Comparison of ENCODE assay signal across 19 cellular contexts in the genomic region with DNA sequence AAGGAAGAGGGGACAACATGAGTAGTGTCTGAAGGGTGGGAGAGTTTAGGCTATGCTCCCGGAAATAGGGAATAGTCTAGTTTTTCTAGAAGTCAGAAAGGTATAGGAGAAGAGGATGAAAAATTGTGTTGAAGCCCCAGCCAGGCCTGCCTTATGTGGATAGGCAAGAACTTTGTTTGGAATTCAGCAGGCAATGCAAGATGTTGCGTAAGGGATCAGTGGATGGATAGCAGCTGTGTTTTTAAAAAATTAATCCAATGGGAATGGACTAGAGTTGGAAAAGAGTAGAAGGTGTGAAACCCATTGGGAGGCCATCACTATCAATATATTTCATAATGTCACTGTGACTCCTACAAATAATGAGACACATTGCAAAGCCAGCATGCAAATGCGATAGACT.
"Had no signal": no experiment of that assay in that cellular context is flagged by ENCODE, and none has a peak within 500 bp of the region (broad histone marks: within the 10 kb centered on the region; RNA-seq: fewer than 3 reads in every experiment).

No MANE protein-coding gene starts in this region.

- H3K4me3 Mint-ChIP-seq: activated CD4-positive, alpha-beta T cell treated with anti-CD3 and anti-CD28 coated beads, Interleukin-2, amount 10 ng/mL, durations not matched to agents 24 days and 14 days; activated CD8-positive, alpha-beta T cell treated with anti-CD3 and anti-CD28 coated beads for 36 hours; activated naive CD4-positive, alpha-beta T cell treated with anti-CD3 and anti-CD28 coated beads for 36 hours; central memory CD8-positive, alpha-beta T cell; nephron progenitor cell; stimulated activated naive CD8-positive, alpha-beta T cell treated with anti-CD3 and anti-CD28 coated beads, Interleukin-15, Interleukin-2, amounts not matched to agents 100 ng/mL and 50 ng/mL, for 24 hours; T-cell had no signal

- H3K4me3 ChIP-seq: colonic mucosa, suprapubic skin, vagina had no signal

- H3K9me3 Mint-ChIP-seq: activated CD4-positive, alpha-beta T cell treated with anti-CD3 and anti-CD28 coated beads, Interleukin-2, amount 10 ng/mL, durations not matched to agents 24 days and 14 days; activated CD8-positive, alpha-beta T cell treated with anti-CD3 and anti-CD28 coated beads for 36 hours; activated naive CD4-positive, alpha-beta T cell treated with anti-CD3 and anti-CD28 coated beads for 36 hours; nephron progenitor cell had no signal

- H3K27me3 ChIP-seq: brain microvascular endothelial cell, colonic mucosa, suprapubic skin, vagina had no signal

- H3K36me3 Mint-ChIP-seq: T-cell had no signal

- H3K36me3 ChIP-seq: brain microvascular endothelial cell, colonic mucosa, suprapubic skin, vagina had no signal

- H3K27me3 Mint-ChIP-seq: activated CD4-positive, alpha-beta T cell treated with anti-CD3 and anti-CD28 coated beads, Interleukin-2, amount 10 ng/mL, durations not matched to agents 24 days and 14 days; activated CD8-positive, alpha-beta T cell treated with anti-CD3 and anti-CD28 coated beads for 36 hours; central memory CD8-positive, alpha-beta T cell; stimulated activated naive CD8-positive, alpha-beta T cell treated with anti-CD3 and anti-CD28 coated beads, Interleukin-15, Interleukin-2, amounts not matched to agents 100 ng/mL and 50 ng/mL, for 24 hours; T-cell had no signal

- H3K9me3 ChIP-seq: colonic mucosa, suprapubic skin, vagina had no signal

- DNase-seq: activated CD4-positive, alpha-beta T cell treated with anti-CD3 and anti-CD28 coated beads, Interleukin-2, amount 10 ng/mL, durations not matched to agents 24 days and 14 days; activated CD8-positive, alpha-beta T cell treated with anti-CD3 and anti-CD28 coated beads for 36 hours; activated naive CD4-positive, alpha-beta T cell treated with anti-CD3 and anti-CD28 coated beads for 36 hours; activated T-cell treated with anti-CD3 and anti-CD28 coated beads, Interleukin-2, amount 50 U/mL, for 1 hour; aorta; brain microvascular endothelial cell; colonic mucosa; foreskin melanocyte; mammary epithelial cell; nephron progenitor cell; nucleus accumbens; T-cell; T-helper 9 cell; trophoblast cell had no signal

- H3K4me1 ChIP-seq: colonic mucosa, suprapubic skin had no signal

- H3K4me1 Mint-ChIP-seq: activated CD4-positive, alpha-beta T cell treated with anti-CD3 and anti-CD28 coated beads, Interleukin-2, amount 10 ng/mL, durations not matched to agents 24 days and 14 days; central memory CD8-positive, alpha-beta T cell; T-cell had no signal

- H3K27ac ChIP-seq: brain microvascular endothelial cell, colonic mucosa, suprapubic skin, vagina had no signal

- ATAC-seq: activated CD8-positive, alpha-beta T cell treated with anti-CD3 and anti-CD28 coated beads for 36 hours; left lobe of liver; T-cell had no signal

- H3K27ac Mint-ChIP-seq: activated CD4-positive, alpha-beta T cell treated with anti-CD3 and anti-CD28 coated beads, Interleukin-2, amount 10 ng/mL, durations not matched to agents 24 days and 14 days; activated CD8-positive, alpha-beta T cell treated with anti-CD3 and anti-CD28 coated beads for 36 hours; activated naive CD4-positive, alpha-beta T cell treated with anti-CD3 and anti-CD28 coated beads for 36 hours; nephron progenitor cell; stimulated activated naive CD8-positive, alpha-beta T cell treated with anti-CD3 and anti-CD28 coated beads, Interleukin-15, Interleukin-2, amounts not matched to agents 100 ng/mL and 50 ng/mL, for 24 hours; T-cell had no signal
